29 cellular contexts compared by ENCODE assay signal in the genomic region with DNA sequence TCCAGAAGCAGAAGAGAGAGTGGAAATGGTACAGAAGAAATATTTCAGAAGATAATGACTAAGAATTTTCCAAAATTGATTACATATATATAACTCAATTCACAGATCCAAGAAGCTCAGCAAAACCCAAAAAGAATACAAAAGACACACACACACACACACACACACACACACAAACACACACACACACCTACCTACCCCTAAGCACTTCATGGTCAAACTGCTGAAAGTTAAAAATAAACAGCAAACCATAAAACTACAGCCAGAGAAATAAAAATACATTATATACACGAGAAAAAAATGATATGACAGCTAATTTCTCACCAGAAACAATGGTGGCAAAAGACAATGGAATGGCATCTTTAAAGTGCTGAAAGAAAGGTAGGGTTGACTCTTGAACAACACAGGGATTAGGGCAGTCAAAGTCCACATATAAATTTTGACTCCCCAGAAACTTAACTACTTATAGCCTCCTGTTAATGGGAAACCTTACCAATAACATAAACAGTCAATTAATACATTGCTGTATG.
"Had no signal": no experiment of that assay in that cellular context is flagged by ENCODE, and none has a peak within 500 bp of the region (broad histone marks: within the 10 kb centered on the region; RNA-seq: fewer than 3 reads in every experiment).

No MANE protein-coding gene starts in this region.

- H3K27ac ChIP-seq: brain microvascular endothelial cell had no signal

- FAIRE-seq: colon, TTC549 had no signal

- ATAC-seq: activated CD8-positive, alpha-beta memory T cell treated with anti-CD3 and anti-CD28 coated beads, Interleukin-2, amount 10 ng/mL, durations not matched to agents 7 days and 5 days had no signal

- H3K36me3 ChIP-seq: brain microvascular endothelial cell had no signal

- DNase-seq: activated CD4-positive, alpha-beta memory T cell treated with anti-CD3 and anti-CD28 coated beads, Interleukin-2, amount 10 ng/mL, durations not matched to agents 7 days and 5 days; activated CD4-positive, alpha-beta T cell treated with anti-CD3 and anti-CD28 coated beads for 4 hours; activated CD4-positive, alpha-beta T cell treated with anti-CD3 and anti-CD28 coated beads, Interleukin-2, amount 50 U/mL, for 1 hour; activated CD4-positive, CD25-positive, alpha-beta regulatory T cell treated with anti-CD3 and anti-CD28 coated beads, Interleukin-2, amount 50 U/mL, for 72 hours; activated CD8-positive, alpha-beta memory T cell treated with anti-CD3 and anti-CD28 coated beads for 24 hours; activated CD8-positive, alpha-beta memory T cell treated with anti-CD3 and anti-CD28 coated beads, Interleukin-2, amount 10 ng/mL, durations not matched to agents 7 days and 5 days; activated CD8-positive, alpha-beta memory T cell treated with anti-CD3 and anti-CD28 coated beads, Interleukin-2, amount 50 U/mL, for 48 hours; activated effector memory CD4-positive, alpha-beta T cell treated with Interleukin-2 at 50 U/mL for 16 hours; activated naive CD4-positive, alpha-beta T cell treated with anti-CD3 and anti-CD28 coated beads, Interleukin-2, amount 50 U/mL, for 16 hours; activated naive CD8-positive, alpha-beta T cell treated with anti-CD3 and anti-CD28 coated beads for 36 hours; activated T-cell treated with anti-CD3 and anti-CD28 coated beads, Interleukin-2, amount 50 U/mL, for 48 hours; amniotic stem cell; aorta; brain microvascular endothelial cell; central memory CD4-positive, alpha-beta T cell; MM.1S; NCI-H1048; NCI-H1105 treated with DMSO at 0.1 percent for 48 hours; NCI-H1436; NCI-H1694; NCI-H1930; NCI-H2081 treated with DMSO at 0.1 percent for 48 hours; NCI-H345; NCI-H524 treated with DMSO at 0.1 percent for 48 hours; Right ventricle myocardium superior; SW 1271; T1000 had no signal

- H3K27me3 ChIP-seq: brain microvascular endothelial cell had no signal
